25 cellular contexts compared by ENCODE assay signal in genomic region chr20:62678553-62678952, GRCh38. TPM values are rescaled to one million over a fixed set of nuclear protein-coding genes. Genes with fewer than 3 reads are reported as not detected.
DNase-seq lines count a peak whose midpoint lies in the region; ATAC-seq and TF ChIP-seq lines count a peak whose summit lies in the region.
"Had no signal": no experiment of that assay in that cellular context is flagged by ENCODE, and none has a peak within 500 bp of the region (broad histone marks: within the 10 kb centered on the region; RNA-seq: fewer than 3 reads in every experiment).

No MANE protein-coding gene starts in this region.

- 69 to 72% methylated on average over 9 of the region's 9 CpGs for WGBS in testis, 2 donors

- peaks cover 3% of the 10 kb centered on the region; the same call in 1 of the 2 replicates for H3K4me1 ChIP-seq in DND-41 (ENCODE audit: insufficient read depth, low read length)
- no peaks in the 10 kb centered on the region for H3K4me1 ChIP-seq in testis
- H3K4me1 ChIP-seq: esophagus muscularis mucosa, parathyroid adenoma, Peyer's patch, thyroid gland had no signal

- H3K36me3 Mint-ChIP-seq in effector memory CD8-positive, alpha-beta T cell (ENCODE audit: insufficient read depth), result peaks cover 3% of the 10 kb centered on the region
- peaks cover 3% of the 10 kb centered on the region for H3K36me3 Mint-ChIP-seq in T-helper 2 cell treated with Interferon-gamma antibody and Interleukin-4, amounts not matched to agents 5 μg/mL and 100 μg/mL, for 36 hours (ENCODE audit: low read depth)
- H3K36me3 Mint-ChIP-seq: stimulated activated memory B cell treated with anti-CD40 and anti-IgM and Interleukin-4, amounts not matched to agents 10 μg/mL and 1 μg/mL and 100 μg/mL, for 72 hours had no signal

- H3K9me3 Mint-ChIP-seq in effector memory CD8-positive, alpha-beta T cell, result no peaks in the 10 kb centered on the region
- H3K9me3 Mint-ChIP-seq in T-helper 2 cell treated with Interferon-gamma antibody and Interleukin-4, amounts not matched to agents 5 μg/mL and 100 μg/mL, for 36 hours, result peaks cover 14% of the 10 kb centered on the region

- intact Hi-C loops in testis (cut with DNase I; ENCODE audit: low total_unique reads), result no loop called here

- no peak overlapping the region for H3K4me3 Mint-ChIP-seq in effector memory CD8-positive, alpha-beta T cell
- H3K4me3 Mint-ChIP-seq in T-helper 2 cell treated with Interferon-gamma antibody and Interleukin-4, amounts not matched to agents 5 μg/mL and 100 μg/mL, for 36 hours, result no peak overlapping the region
- H3K4me3 Mint-ChIP-seq: naive thymus-derived CD4-positive, alpha-beta T cell; stimulated activated memory B cell treated with anti-CD40 and anti-IgM and Interleukin-4, amounts not matched to agents 10 μg/mL and 1 μg/mL and 100 μg/mL, for 72 hours had no signal

- H3K4me1 Mint-ChIP-seq in effector memory CD8-positive, alpha-beta T cell (ENCODE audit: low read depth in 2 of 2), result peaks cover 4 to 6% of the 10 kb centered on the region in 2 donors
- peaks cover 11% of the 10 kb centered on the region for H3K4me1 Mint-ChIP-seq in T-helper 2 cell treated with Interferon-gamma antibody and Interleukin-4, amounts not matched to agents 5 μg/mL and 100 μg/mL, for 36 hours (ENCODE audit: low read depth)

- H4K20me1 ChIP-seq in DND-41 (ENCODE audit: insufficient read depth, low read length), result peaks cover 1% of the 10 kb centered on the region; the same call in 1 of the 2 replicates

- H3K27ac ChIP-seq in DND-41 (ENCODE audit: low read length) (no peak overlapping the region), testis (no peak overlapping the region)
- H3K27ac ChIP-seq: esophagus muscularis mucosa, parathyroid adenoma, Peyer's patch, thyroid gland had no signal

- H3K9me3 ChIP-seq in DND-41 (ENCODE audit: insufficient read depth, low read length, severe bottlenecking) (no peaks in the 10 kb centered on the region), MG63 (no peaks in the 10 kb centered on the region; the same call in 1 of the 2 replicates), testis (no peaks in the 10 kb centered on the region)
- H3K9me3 ChIP-seq: Peyer's patch, thyroid gland had no signal

- no peak overlapping the region for H3K9ac ChIP-seq in DND-41 (ENCODE audit: low read depth, low read length)
- H3K9ac ChIP-seq: parathyroid adenoma had no signal

- peak; percentile 75 for ATAC-seq in DND-41 (ENCODE audit: insufficient read depth, low read depth)
- no peak for ATAC-seq in effector memory CD8-positive, alpha-beta T cell (replicated peaks)
- ATAC-seq: naive thymus-derived CD4-positive, alpha-beta T cell; sciatic nerve; SK-N-SH treated with all-trans-retinoic acid at 6 μM for 48 hours; stimulated activated memory B cell treated with anti-CD40 and anti-IgM and Interleukin-4, amounts not matched to agents 10 μg/mL and 1 μg/mL and 100 μg/mL, for 72 hours had no signal

- peaks cover 0 to 19% of the 10 kb centered on the region in 2 donors for H3K27me3 Mint-ChIP-seq in effector memory CD8-positive, alpha-beta T cell
- peaks cover 9% of the 10 kb centered on the region for H3K27me3 Mint-ChIP-seq in T-helper 2 cell treated with Interferon-gamma antibody and Interleukin-4, amounts not matched to agents 5 μg/mL and 100 μg/mL, for 36 hours (ENCODE audit: low read depth)

- H3K4me2 ChIP-seq in DND-41 (ENCODE audit: insufficient read depth, low read length), result no peak overlapping the region

- H3K79me2 ChIP-seq in DND-41 (ENCODE audit: insufficient read depth, low read length), result no peaks in the 10 kb centered on the region
- H3K79me2 ChIP-seq: parathyroid adenoma had no signal

- H3K27ac Mint-ChIP-seq in effector memory CD8-positive, alpha-beta T cell, result peak overlapping the region; percentile 7 to 90
- H3K27ac Mint-ChIP-seq in T-helper 2 cell treated with Interferon-gamma antibody and Interleukin-4, amounts not matched to agents 5 μg/mL and 100 μg/mL, for 36 hours, result no peak overlapping the region
- H3K27ac Mint-ChIP-seq: stimulated activated memory B cell treated with anti-CD40 and anti-IgM and Interleukin-4, amounts not matched to agents 10 μg/mL and 1 μg/mL and 100 μg/mL, for 72 hours had no signal

- no peak for TF ChIP-seq POLR2A in testis (IDR thresholded peaks at IDR 0.05)

- H3K36me3 ChIP-seq in DND-41 (ENCODE audit: insufficient read depth, low read length), result no peaks in the 10 kb centered on the region
- H3K36me3 ChIP-seq in MG63, result no peaks in the 10 kb centered on the region
- H3K36me3 ChIP-seq in testis (ENCODE audit: low read depth, missing control alignments), result no peaks in the 10 kb centered on the region
- H3K36me3 ChIP-seq: esophagus muscularis mucosa, Peyer's patch, thyroid gland had no signal

- TF ChIP-seq CTCF in DND-41 (IDR thresholded peaks at IDR 0.05; ENCODE audit: borderline replicate concordance, extremely low read depth, low read length, poor library complexity, severe bottlenecking) (no peak), testis (IDR thresholded peaks at IDR 0.05) (no peak)

- DNase-seq in DND-41 (peak; percentile 51), KG1 (lab: John Stamatoyannopoulos, UW) (peak; percentile 9), NOMO-1 treated with dmso at 0.1 percent for 144 hours (lab: John Stamatoyannopoulos, UW; ENCODE audit: unreplicated experiment) (peak; percentile 89), MG63 (no peak), testis (no peak)
- no peak for DNase-seq in effector memory CD8-positive, alpha-beta T cell
- no peak for DNase-seq in T-helper 2 cell treated with Interferon-gamma antibody and Interleukin-4, amounts not matched to agents 5 μg/mL and 100 μg/mL, for 36 hours (ENCODE audit: low spot score)
- DNase-seq: activated CD4-positive, alpha-beta T cell treated with anti-CD3 and anti-CD28 coated beads for 4 hours; activated CD8-positive, alpha-beta memory T cell treated with anti-CD3 and anti-CD28 coated beads, Interleukin-2, amount 50 U/mL, for 4 hours; activated gamma-delta T cell; amygdala; central memory CD4-positive, alpha-beta T cell; effector CD4-positive, alpha-beta T cell; mesenchymal stem cell; naive thymus-derived CD4-positive, alpha-beta T cell; NCI-H1105 treated with DMSO at 0.1 percent for 48 hours; NCI-H526 treated with DMSO at 0.1 percent for 48 hours; Peyer's patch; thyroid gland had no signal

- no peak overlapping the region for H3K4me3 ChIP-seq in DND-41 (ENCODE audit: low read depth in 1 of 2, low read length in 2 of 2)
- no peak overlapping the region for H3K4me3 ChIP-seq in MG63
- no peak overlapping the region for H3K4me3 ChIP-seq in testis
- H3K4me3 ChIP-seq: esophagus muscularis mucosa, Peyer's patch, thyroid gland had no signal

- H2AFZ ChIP-seq in DND-41 (ENCODE audit: low read depth, low read length), result no peak overlapping the region
- H2AFZ ChIP-seq: parathyroid adenoma had no signal

- H3K27me3 ChIP-seq in DND-41 (ENCODE audit: insufficient read depth, low read length, poor library complexity) (no peaks in the 10 kb centered on the region), MG63 (no peaks in the 10 kb centered on the region), testis (no peaks in the 10 kb centered on the region)
- H3K27me3 ChIP-seq: Peyer's patch, thyroid gland had no signal

RNA-seq across cellular contexts. Expression of gene NTSR1, which starts 30.1 kb away (rescaled TPM):
- total RNA-seq in MG63 (2014; rRNA removed; shearing (Covaris generic); ENCODE audit: low replicate concordance), result 0.40 TPM in 1 of 2 replicates, not detected in the other
- total RNA-seq in testis, result 1 to 10 TPM in 1 of 2 donors, under 1 TPM in 1; 0.81 to 1.3 TPM
- polyA plus RNA-seq in testis (ENCODE audit: insufficient read depth, low read depth, low replicate concordance), result 0.41 TPM
- total RNA-seq: G401 had no signal
- polyA plus RNA-seq: naive thymus-derived CD4-positive, alpha-beta T cell had no signal

RNA-seq across cellular contexts. Expression of gene SLCO4A1, which starts 36.2 kb away (rescaled TPM):
- 10.7 and 23.0 TPM in 2 replicates for total RNA-seq in MG63 (2014; rRNA removed; shearing (Covaris generic); ENCODE audit: low replicate concordance)
- total RNA-seq in testis, result 10 to 100 TPM in 1 of 2 donors, 1 to 10 TPM in 1; 9.8 to 14.2 TPM
- 4.2 TPM for polyA plus RNA-seq in testis (ENCODE audit: insufficient read depth, low read depth, low replicate concordance)

Comparison
In these comparisons a context has a peak if more than half of its experiments do, and no peak if none do; other contexts are left out.
1. DNase-seq: peak in DND-41 (single experiment), KG1 (single experiment) and NOMO-1 treated with dmso at 0.1 percent for 144 hours (single experiment); none in effector memory CD8-positive, alpha-beta T cell (0 of 3), MG63 (single experiment), testis (single experiment) and T-helper 2 cell treated with Interferon-gamma antibody and Interleukin-4, amounts not matched to agents 5 μg/mL and 100 μg/mL, for 36 hours (single experiment).